Comparison of ENCODE assay signal across 19 cellular contexts in the genomic region with DNA sequence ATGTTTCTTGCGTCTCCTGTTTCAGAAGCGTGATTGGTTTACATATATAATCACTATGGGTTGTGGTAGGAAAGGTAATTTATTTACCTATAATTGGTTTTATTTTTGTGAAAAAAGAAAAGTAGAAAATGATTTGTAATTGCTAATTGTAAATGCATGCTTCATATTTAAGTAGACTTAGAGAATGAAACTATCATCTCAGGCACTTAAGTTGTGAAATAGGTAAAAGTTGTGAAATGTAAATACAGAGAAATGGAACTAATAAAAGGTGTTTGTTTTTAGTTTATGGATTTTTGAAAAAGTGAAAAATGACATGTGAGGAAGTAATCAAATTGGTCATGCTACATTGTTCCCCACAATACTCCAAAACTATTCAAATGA.
DNase-seq lines count a peak whose midpoint lies in the region; ATAC-seq and TF ChIP-seq lines count a peak whose summit lies in the region.
"Had no signal": no experiment of that assay in that cellular context is flagged by ENCODE, and none has a peak within 500 bp of the region (broad histone marks: within the 10 kb centered on the region; RNA-seq: fewer than 3 reads in every experiment).

No MANE protein-coding gene starts in this region.

- 81% methylated on average over 2 of the region's 2 CpGs for WGBS in prostate gland

- H3K27me3 Mint-ChIP-seq in central memory CD8-positive, alpha-beta T cell: no peaks in the 10 kb centered on the region
- no peaks in the 10 kb centered on the region for H3K27me3 Mint-ChIP-seq in naive thymus-derived CD8-positive, alpha-beta T cell
- H3K27me3 Mint-ChIP-seq: activated naive CD4-positive, alpha-beta T cell treated with anti-CD3 and anti-CD28 coated beads, Interleukin-2, amount 50 U/mL, for 24 hours; naive thymus-derived CD4-positive, alpha-beta T cell had no signal

- no peak overlapping the region for H3K4me3 Mint-ChIP-seq in central memory CD8-positive, alpha-beta T cell
- H3K4me3 Mint-ChIP-seq in naive thymus-derived CD8-positive, alpha-beta T cell: no peak overlapping the region
- H3K4me3 Mint-ChIP-seq: activated naive CD4-positive, alpha-beta T cell treated with anti-CD3 and anti-CD28 coated beads, Interleukin-2, amount 50 U/mL, for 24 hours; naive thymus-derived CD4-positive, alpha-beta T cell had no signal

- no peaks in the 10 kb centered on the region for H3K9me3 Mint-ChIP-seq in central memory CD8-positive, alpha-beta T cell
- no peaks in the 10 kb centered on the region for H3K9me3 Mint-ChIP-seq in naive thymus-derived CD8-positive, alpha-beta T cell
- H3K9me3 Mint-ChIP-seq: activated naive CD4-positive, alpha-beta T cell treated with anti-CD3 and anti-CD28 coated beads, Interleukin-2, amount 50 U/mL, for 24 hours had no signal

- H3K4me3 ChIP-seq in NB4 (ENCODE audit: low read depth, low read length): no peak overlapping the region
- H3K4me3 ChIP-seq in prostate gland: no peak overlapping the region
- H3K4me3 ChIP-seq: SJCRH30 had no signal

- H3K27ac Mint-ChIP-seq in central memory CD8-positive, alpha-beta T cell (ENCODE audit: low read depth): peak overlapping the region; percentile 73
- H3K27ac Mint-ChIP-seq in naive thymus-derived CD8-positive, alpha-beta T cell: peak overlapping the region in 1 of 10 donors; percentile 53
- H3K27ac Mint-ChIP-seq: activated naive CD4-positive, alpha-beta T cell treated with anti-CD3 and anti-CD28 coated beads, Interleukin-2, amount 50 U/mL, for 24 hours had no signal

- peak; percentile 57 for DNase-seq in SIG-M5 treated with dmso at 0.1 percent for 504 hours (lab: John Stamatoyannopoulos, UW; ENCODE audit: unreplicated experiment)
- no peak for DNase-seq in SIG-M5 (lab: John Stamatoyannopoulos, UW)
- DNase-seq in NB4 (ENCODE audit: low read depth): peak; percentile 48
- no peak for DNase-seq in central memory CD8-positive, alpha-beta T cell (ENCODE audit: low spot score in 2 of 2)
- DNase-seq in prostate gland (ENCODE audit: low spot score): no peak
- DNase-seq in ureter (ENCODE audit: low spot score): no peak
- DNase-seq in left cardiac atrium: no peak
- DNase-seq in naive thymus-derived CD8-positive, alpha-beta T cell: no peak
- DNase-seq: ACHN; COR-L47; head of caudate nucleus; naive thymus-derived CD4-positive, alpha-beta T cell; NCI-H187 treated with DMSO at 0.1 percent for 48 hours; NCI-H69; SJCRH30 had no signal

- peaks cover under 1% of the 10 kb centered on the region for H3K4me1 Mint-ChIP-seq in central memory CD8-positive, alpha-beta T cell
- H3K4me1 Mint-ChIP-seq in naive thymus-derived CD8-positive, alpha-beta T cell: peaks cover 0 to 8% (median 1%) of the 10 kb centered on the region in 4 donors

- POLR2A ChIA-PET in naive thymus-derived CD8-positive, alpha-beta T cell (lab: Charles Lee): no interaction called here

- TF ChIP-seq CTCF in NB4 (IDR thresholded peaks at IDR 0.05; ENCODE audit: low read depth, low read length) (no peak), prostate gland (IDR thresholded peaks at IDR 0.05) (no peak)

- intact Hi-C loops in prostate gland (cut with DNase I): no loop called here
- intact Hi-C loops in left cardiac atrium (cut with DNase I): no loop called here

- H3K36me3 ChIP-seq in prostate gland: no peaks in the 10 kb centered on the region
- H3K36me3 ChIP-seq: SJCRH30 had no signal

- H3K27me3 ChIP-seq in prostate gland (replicated peaks; ENCODE audit: insufficient read depth): no peaks in the 10 kb centered on the region
- H3K27me3 ChIP-seq: SJCRH30 had no signal

- H3K27ac ChIP-seq in prostate gland: peak overlapping the region; percentile 24 to 26
- H3K27ac ChIP-seq: epithelial cell of prostate, KMS-11, SJCRH30 had no signal

- no peak for ATAC-seq in central memory CD8-positive, alpha-beta T cell (replicated peaks; ENCODE audit: extremely low read depth, poor library complexity, severe bottlenecking)
- no peak for ATAC-seq in left cardiac atrium
- ATAC-seq in naive thymus-derived CD8-positive, alpha-beta T cell: no peak
- ATAC-seq: naive thymus-derived CD4-positive, alpha-beta T cell; sciatic nerve had no signal

- no peaks in the 10 kb centered on the region for H3K9me3 ChIP-seq in prostate gland
- H3K9me3 ChIP-seq: SJCRH30 had no signal

- no peaks in the 10 kb centered on the region for H3K4me1 ChIP-seq in prostate gland (replicated peaks)
- H3K4me1 ChIP-seq: SJCRH30 had no signal

- H3K36me3 Mint-ChIP-seq in central memory CD8-positive, alpha-beta T cell (ENCODE audit: insufficient read depth): no peaks in the 10 kb centered on the region
- H3K36me3 Mint-ChIP-seq in naive thymus-derived CD8-positive, alpha-beta T cell: peaks cover 0 to 8% (median 3%) of the 10 kb centered on the region in 3 donors

- no peak for TF ChIP-seq POLR2A in NB4 (IDR thresholded peaks at IDR 0.05; ENCODE audit: extremely low read depth, insufficient read length)
- no peak for TF ChIP-seq POLR2A in prostate gland (IDR thresholded peaks at IDR 0.05)

Comparison
In these comparisons a context has a peak if more than half of its experiments do, and no peak if none do; other contexts are left out.
1. DNase-seq: peak in SIG-M5 treated with dmso at 0.1 percent for 504 hours (single experiment) and NB4 (single experiment); none in SIG-M5 (single experiment), central memory CD8-positive, alpha-beta T cell (0 of 2), prostate gland (single experiment), ureter (single experiment), left cardiac atrium (single experiment) and naive thymus-derived CD8-positive, alpha-beta T cell (0 of 10).